Comparison of ENCODE assay signal across 13 cellular contexts in the genomic region with DNA sequence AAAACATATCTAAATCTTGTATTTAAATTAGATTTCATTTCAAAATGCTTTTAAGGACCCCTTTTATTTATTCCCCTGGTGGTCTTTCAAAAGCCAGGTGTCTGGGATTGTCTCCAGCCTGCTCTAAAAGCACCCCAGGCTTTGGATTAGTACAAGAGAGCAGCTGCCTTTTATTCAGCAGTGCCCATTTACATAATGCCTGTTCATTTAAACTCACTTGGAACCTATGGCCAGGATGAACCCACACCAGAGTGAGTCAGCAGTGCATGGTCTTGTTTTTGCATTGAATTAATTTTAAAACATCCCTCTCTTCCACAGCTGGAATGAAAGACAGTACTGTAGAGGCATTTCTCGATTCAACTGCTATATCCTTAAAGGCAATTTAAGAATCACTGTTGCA.
A peak's percentile ranks its signal among the peaks of the same experiment; 100 is the strongest.
DNase-seq lines count a peak whose midpoint lies in the region; ATAC-seq, FAIRE-seq and TF ChIP-seq lines count a peak whose summit lies in the region.
"Had no signal": no experiment of that assay in that cellular context is flagged by ENCODE, and none has a peak within 500 bp of the region (broad histone marks: within the 10 kb centered on the region; RNA-seq: fewer than 3 reads in every experiment).

No MANE protein-coding gene starts in this region.

- H3K4me1 ChIP-seq in A549 (peaks cover 49% of the 10 kb centered on the region), HAP-1 (peaks cover 42% of the 10 kb centered on the region)

- H3K4me1 Mint-ChIP-seq in endothelial cell (ENCODE audit: unreplicated experiment), result peaks cover 2% of the 10 kb centered on the region
- H3K4me1 Mint-ChIP-seq: T-cell had no signal

- no peak for ATAC-seq in A549
- ATAC-seq: T-cell had no signal

- CTCF ChIA-PET in A549 (lab: Yijun Ruan, JAX), result no interaction called here

- no peaks in the 10 kb centered on the region for H3K9me3 ChIP-seq in A549
- no peaks in the 10 kb centered on the region for H3K9me3 ChIP-seq in HAP-1

- DNase-seq in A549 (ENCODE audit: low read depth in 1 of 2, low spot score in 1 of 2) (no peak), HAP-1 (ENCODE audit: low spot score in 2 of 2) (peak; percentile 70 to 98), RPMI7951 (ENCODE audit: low read depth) (peak; percentile 73), fibroblast of the conjunctiva (ENCODE audit: low read depth) (peak; percentile 28), NOMO-1 treated with DMSO at 0.1 percent for 48 hours (lab: John Stamatoyannopoulos, UW; ENCODE audit: unreplicated experiment) (no peak), endothelial cell (ENCODE audit: low spot score) (no peak)
- no peak for DNase-seq in activated CD8-positive, alpha-beta memory T cell treated with anti-CD3 and anti-CD28 coated beads for 24 hours
- DNase-seq in effector CD8-positive, alpha-beta T cell (lab: John Stamatoyannopoulos, UW), result no peak
- DNase-seq: anterior cingulate cortex; head of caudate nucleus; NCI-H2029; stimulated activated naive CD4-positive, alpha-beta T cell treated with Interleukin-2 at 50 U/mL for 16 hours; T-cell had no signal

- H3K27ac Mint-ChIP-seq in endothelial cell (ENCODE audit: unreplicated experiment), result no peak overlapping the region
- H3K27ac Mint-ChIP-seq: T-cell had no signal

- TF ChIP-seq RAD21 in A549 (conservative IDR thresholded peaks at IDR 0.05 in 1 of 2, IDR thresholded peaks at IDR 0.05 in 1 of 2), result no peak

- WGBS in A549 (ENCODE audit: missing lambda C conversion rate), result 29% methylated on average over 1 of the region's 1 CpG

- H3K4me2 ChIP-seq in A549, result peak overlapping the region; percentile 28

- POLR2A ChIA-PET in A549 (lab: Yijun Ruan, JAX), result no interaction called here

- TF ChIP-seq CTCF in A549 (IDR thresholded peaks at IDR 0.05), result no peak
- no peak for TF ChIP-seq CTCF in endothelial cell (IDR thresholded peaks at IDR 0.05; ENCODE audit: unreplicated experiment)

- H3K4me3 Mint-ChIP-seq in endothelial cell (ENCODE audit: unreplicated experiment), result no peak overlapping the region
- H3K4me3 Mint-ChIP-seq: T-cell had no signal

- no peaks in the 10 kb centered on the region for H3K27me3 ChIP-seq in HAP-1 (ENCODE audit: low read depth)

- H3K36me3 Mint-ChIP-seq in endothelial cell (ENCODE audit: low read depth, unreplicated experiment), result no peaks in the 10 kb centered on the region
- H3K36me3 Mint-ChIP-seq: T-cell had no signal

- no peaks in the 10 kb centered on the region for H3K36me3 ChIP-seq in HAP-1 (replicated peaks)

- no peaks in the 10 kb centered on the region for H3K27me3 Mint-ChIP-seq in endothelial cell (ENCODE audit: unreplicated experiment)
- H3K27me3 Mint-ChIP-seq: T-cell had no signal

- no peak for TF ChIP-seq POLR2A in A549 (IDR thresholded peaks at IDR 0.05; ENCODE audit: low read length)

- no peak overlapping the region for H3K4me3 ChIP-seq in A549
- no peak overlapping the region for H3K4me3 ChIP-seq in HAP-1

- FAIRE-seq in A549 (lab: Jason Lieb, UNC), result no peak

- H3K9me3 Mint-ChIP-seq in endothelial cell (ENCODE audit: unreplicated experiment), result no peaks in the 10 kb centered on the region
- H3K9me3 Mint-ChIP-seq: T-cell had no signal

- in situ Hi-C loops in HAP-1 (cut with MboI; ENCODE audit: low sequenced_read_pairs), result no loop called here

- no peak for TF ChIP-seq EP300 in A549 (IDR thresholded peaks at IDR 0.05)

- peak overlapping the region; percentile 16 to 62; a peak in 4 of 6 replicates for H3K27ac ChIP-seq in A549

TF ChIP-seq in A549, 52 proteins besides CTCF, POLR2A, EP300 and RAD21:
- TF ChIP-seq NPAS2 (CRISPR knock-in tag; IDR thresholded peaks at IDR 0.05; ENCODE audit: borderline replicate concordance), result no peak
- TF ChIP-seq MAZ (IDR thresholded peaks at IDR 0.05; ENCODE audit: borderline replicate concordance, low read depth, low read length), result no peak
- TF ChIP-seq HOXB5 (CRISPR knock-in tag; IDR thresholded peaks at IDR 0.05), result no peak
TF ChIP-seq in A549: peak in this region for 0.

Comparison
In these comparisons a context has a peak if more than half of its experiments do, and no peak if none do; other contexts are left out.
1. DNase-seq: peak in HAP-1 (2 of 2), RPMI7951 (single experiment) and fibroblast of the conjunctiva (single experiment); none in A549 (0 of 2), activated CD8-positive, alpha-beta memory T cell treated with anti-CD3 and anti-CD28 coated beads for 24 hours (single experiment), effector CD8-positive, alpha-beta T cell (single experiment), NOMO-1 treated with DMSO at 0.1 percent for 48 hours (single experiment) and endothelial cell (single experiment).